8 cellular contexts compared by ENCODE assay signal in genomic region chr1:44029260-44029910, GRCh38. TPM values are rescaled to one million over a fixed set of nuclear protein-coding genes. Genes with fewer than 3 reads are reported as not detected.
DNase-seq lines count a peak whose midpoint lies in the region; ATAC-seq and TF ChIP-seq lines count a peak whose summit lies in the region.

No MANE protein-coding gene starts in this region.

- in situ Hi-C loops in G401 (cut with HindIII; ENCODE audit: low sequenced_read_pairs): no loop called here

- H3K4me3 Mint-ChIP-seq in activated CD8-positive, alpha-beta memory T cell treated with anti-CD3 and anti-CD28 coated beads, Interleukin-2, amount 10 ng/mL, durations not matched to agents 7 days and 5 days: peak overlapping the region; percentile 89

- H3K27me3 Mint-ChIP-seq in activated CD8-positive, alpha-beta memory T cell treated with anti-CD3 and anti-CD28 coated beads, Interleukin-2, amount 10 ng/mL, durations not matched to agents 7 days and 5 days: no peaks in the 10 kb centered on the region

- CTCF ChIA-PET in activated CD8-positive, alpha-beta memory T cell treated with anti-CD3 and anti-CD28 coated beads, Interleukin-2, amount 10 ng/mL, durations not matched to agents 7 days and 5 days (lab: Charles Lee): interaction anchor here (2.3 to 3.4 kb wide), 3 partner anchors 18 to 24 kb away, joined by 6 to 26 read pairs (median 16); no protein-coding TSS in a partner anchor

- H3K4me1 Mint-ChIP-seq in activated CD8-positive, alpha-beta memory T cell treated with anti-CD3 and anti-CD28 coated beads, Interleukin-2, amount 10 ng/mL, durations not matched to agents 7 days and 5 days: peaks cover 20% of the 10 kb centered on the region

- H3K4me1 ChIP-seq in Peyer's patch (peaks cover 0 to 39% (median 5%) of the 10 kb centered on the region in 4 donors), neuron (ENCODE audit: insufficient read depth, low read length) (peaks cover 22% of the 10 kb centered on the region)

- H3K27ac Mint-ChIP-seq in activated CD8-positive, alpha-beta memory T cell treated with anti-CD3 and anti-CD28 coated beads, Interleukin-2, amount 10 ng/mL, durations not matched to agents 7 days and 5 days: peak overlapping the region; percentile 96

- no peak for TF ChIP-seq POLR2A in Peyer's patch (IDR thresholded peaks at IDR 0.05)

- H3K36me3 ChIP-seq in Peyer's patch: no peaks in the 10 kb centered on the region
- no peaks in the 10 kb centered on the region for H3K36me3 ChIP-seq in neuron (ENCODE audit: insufficient read depth, low read length)

- ATAC-seq in activated CD8-positive, alpha-beta memory T cell treated with anti-CD3 and anti-CD28 coated beads, Interleukin-2, amount 10 ng/mL, durations not matched to agents 7 days and 5 days: peak; percentile 17
- peak; percentile 18 for ATAC-seq in HG02870 (IDR thresholded peaks at IDR 0.05; ENCODE audit: unreplicated experiment)

- H3K36me3 Mint-ChIP-seq in activated CD8-positive, alpha-beta memory T cell treated with anti-CD3 and anti-CD28 coated beads, Interleukin-2, amount 10 ng/mL, durations not matched to agents 7 days and 5 days: no peaks in the 10 kb centered on the region

- peak overlapping the region; percentile 75 to 93 (median 93) for H3K27ac ChIP-seq in Peyer's patch

- no peak for TF ChIP-seq CTCF in Peyer's patch (IDR thresholded peaks at IDR 0.05)
- peak; percentile 7 for TF ChIP-seq CTCF in epithelial cell of proximal tubule (conservative IDR thresholded peaks at IDR 0.05; ENCODE audit: low read depth, low read length)

- no peak for DNase-seq in activated CD8-positive, alpha-beta memory T cell treated with anti-CD3 and anti-CD28 coated beads, Interleukin-2, amount 10 ng/mL, durations not matched to agents 7 days and 5 days
- no peak for DNase-seq in activated CD8-positive, alpha-beta memory T cell treated with anti-CD3 and anti-CD28 coated beads, Interleukin-2, amount 50 U/mL, for 4 hours
- DNase-seq in Peyer's patch (no peak), epithelial cell of proximal tubule (ENCODE audit: low read depth) (no peak), NOMO-1 treated with dmso at 0.1 percent for 144 hours (lab: John Stamatoyannopoulos, UW; ENCODE audit: unreplicated experiment) (no peak), G401 (ENCODE audit: low spot score) (no peak)

- H3K4me3 ChIP-seq in Peyer's patch (peak overlapping the region; percentile 69 to 87 (median 85)), epithelial cell of proximal tubule (ENCODE audit: low read depth, low read length) (peak overlapping the region; percentile 71), neuron (ENCODE audit: low read length) (peak overlapping the region; percentile 71)

- H3K9me3 ChIP-seq in Peyer's patch (no peaks in the 10 kb centered on the region), neuron (ENCODE audit: low read length) (no peaks in the 10 kb centered on the region)

- peak overlapping the region; percentile 55 for H2AFZ ChIP-seq in neuron (ENCODE audit: low read depth, low read length)

- no peaks in the 10 kb centered on the region for H3K9me3 Mint-ChIP-seq in activated CD8-positive, alpha-beta memory T cell treated with anti-CD3 and anti-CD28 coated beads, Interleukin-2, amount 10 ng/mL, durations not matched to agents 7 days and 5 days (ENCODE audit: low read depth)

- no peaks in the 10 kb centered on the region for H3K27me3 ChIP-seq in Peyer's patch
- peaks cover 2% of the 10 kb centered on the region for H3K27me3 ChIP-seq in neuron (ENCODE audit: insufficient read depth, low read length)

RNA-seq across cellular contexts. Expression of gene SLC6A9, which starts 1.9 kb away (rescaled TPM):
- 1 to 10 TPM; 2.6 to 5.3 TPM for total RNA-seq in activated CD8-positive, alpha-beta memory T cell treated with anti-CD3 and anti-CD28 coated beads, Interleukin-2, amount 10 ng/mL, durations not matched to agents 7 days and 5 days
- total RNA-seq in Peyer's patch (10 to 100 TPM in 2 of 4 donors, 1 to 10 TPM in 2; 8.8 to 19.0 (median 11.5) TPM), epithelial cell of proximal tubule (1.3 and 4.1 TPM in 2 replicates)
- 0.55 and 1.7 TPM in 2 replicates for total RNA-seq in G401 (2014; rRNA removed; shearing (Covaris generic))

RNA-seq across cellular contexts. Expression of gene CCDC24, which starts 38.0 kb away (rescaled TPM):
- total RNA-seq in activated CD8-positive, alpha-beta memory T cell treated with anti-CD3 and anti-CD28 coated beads, Interleukin-2, amount 10 ng/mL, durations not matched to agents 7 days and 5 days: 1 to 10 TPM; 1.3 to 1.5 TPM
- 10 to 100 TPM; 12.4 to 18.2 (median 15.7) TPM for total RNA-seq in Peyer's patch
- total RNA-seq in epithelial cell of proximal tubule: 6.6 and 7.3 TPM in 2 replicates
- total RNA-seq in G401 (2014; rRNA removed; shearing (Covaris generic)): 2.2 and 8.1 TPM in 2 replicates

RNA-seq across cellular contexts. Expression of gene B4GALT2, which starts 50.4 kb away (rescaled TPM):
- total RNA-seq in activated CD8-positive, alpha-beta memory T cell treated with anti-CD3 and anti-CD28 coated beads, Interleukin-2, amount 10 ng/mL, durations not matched to agents 7 days and 5 days: 10 to 100 TPM; 20.1 to 25.5 TPM
- 10 to 100 TPM in 3 of 4 donors, 1 to 10 TPM in 1; 8.2 to 28.9 (median 22.2) TPM for total RNA-seq in Peyer's patch
- 69.5 and 105 TPM in 2 replicates for total RNA-seq in epithelial cell of proximal tubule
- 38.9 and 56.4 TPM in 2 replicates for total RNA-seq in G401 (2014; rRNA removed; shearing (Covaris generic))

RNA-seq across cellular contexts. Expression of gene ATP6V0B, which starts 54.6 kb away (rescaled TPM):
- 100 to 1,000 TPM; 108 to 139 TPM for total RNA-seq in activated CD8-positive, alpha-beta memory T cell treated with anti-CD3 and anti-CD28 coated beads, Interleukin-2, amount 10 ng/mL, durations not matched to agents 7 days and 5 days
- total RNA-seq in Peyer's patch (100 to 1,000 TPM in 2 of 4 donors, 10 to 100 TPM in 2; 87.5 to 218 (median 122) TPM), epithelial cell of proximal tubule (139 and 262 TPM in 2 replicates)
- total RNA-seq in G401 (2014; rRNA removed; shearing (Covaris generic)): 133 and 183 TPM in 2 replicates

RNA-seq across cellular contexts. Expression of gene DPH2, which starts 59.6 kb away (rescaled TPM):
- 10 to 100 TPM; 28.1 to 39.8 TPM for total RNA-seq in activated CD8-positive, alpha-beta memory T cell treated with anti-CD3 and anti-CD28 coated beads, Interleukin-2, amount 10 ng/mL, durations not matched to agents 7 days and 5 days
- 100 to 1,000 TPM in 1 of 4 donors, 10 to 100 TPM in 3; 16.6 to 106 (median 38.6) TPM for total RNA-seq in Peyer's patch
- 29.5 and 48.5 TPM in 2 replicates for total RNA-seq in epithelial cell of proximal tubule
- 43.0 and 47.6 TPM in 2 replicates for total RNA-seq in G401 (2014; rRNA removed; shearing (Covaris generic))
